ENCODE assay signal across 8 cellular contexts in genomic region chr18:60239024-60239710, GRCh38.
ATAC-seq and TF ChIP-seq lines count a peak whose summit lies in the region.
"Not testable (repeated sequence)": the region's sequence is repeated elsewhere in the genome, so short reads cannot be mapped to it uniquely, and the experiment has no call there.

No MANE protein-coding gene starts in this region.

- not testable (repeated sequence) for H2AFZ ChIP-seq in OCI-LY3 (ENCODE audit: low read depth, low read length)

- H3K79me2 ChIP-seq in OCI-LY3 (ENCODE audit: low read length) = not testable (repeated sequence)

- H4K20me1 ChIP-seq in OCI-LY3 (ENCODE audit: insufficient read depth, low read length) = not testable (repeated sequence)

- H3K27ac ChIP-seq in OCI-LY3 (ENCODE audit: low read length) = not testable (repeated sequence)

- TF ChIP-seq CTCF in OCI-LY3 (IDR thresholded peaks at IDR 0.05; ENCODE audit: low read depth, low read length) = not testable (repeated sequence)

- not testable (repeated sequence) for H3K9me3 ChIP-seq in OCI-LY3 (ENCODE audit: insufficient read depth, low read length)

- H3K36me3 ChIP-seq in OCI-LY3 (replicated peaks; ENCODE audit: low read depth, low read length) = not testable (repeated sequence)

- ATAC-seq in GM18502 (IDR thresholded peaks at IDR 0.05; ENCODE audit: poor library complexity, unreplicated experiment) (peak; percentile 97), GM18909 (IDR thresholded peaks at IDR 0.05; ENCODE audit: poor library complexity, unreplicated experiment) (peak; percentile 97), GM19463 (IDR thresholded peaks at IDR 0.05; ENCODE audit: unreplicated experiment) (peak; percentile 93), GM21717 (IDR thresholded peaks at IDR 0.05; ENCODE audit: unreplicated experiment) (peak; percentile 91), HG02852 (IDR thresholded peaks at IDR 0.05; ENCODE audit: unreplicated experiment) (peak; percentile 91), HG03095 (IDR thresholded peaks at IDR 0.05; ENCODE audit: unreplicated experiment) (peak; percentile 93), HG03442 (IDR thresholded peaks at IDR 0.05; ENCODE audit: unreplicated experiment) (peak; percentile 88)

- peaks cover 13% of the 10 kb centered on the region for H3K4me1 ChIP-seq in OCI-LY3 (ENCODE audit: low read length)

- H3K4me3 ChIP-seq in OCI-LY3 (ENCODE audit: low read length) = not testable (repeated sequence)

- not testable (repeated sequence) for H3K9ac ChIP-seq in OCI-LY3 (ENCODE audit: low read length)

- H3K4me2 ChIP-seq in OCI-LY3 (ENCODE audit: low read length) = peak overlapping the region; percentile 25

- peaks cover 59% of the 10 kb centered on the region for H3K27me3 ChIP-seq in OCI-LY3 (ENCODE audit: low read depth, low read length)
